ENCODE assay signal across 30 cellular contexts in the genomic region with DNA sequence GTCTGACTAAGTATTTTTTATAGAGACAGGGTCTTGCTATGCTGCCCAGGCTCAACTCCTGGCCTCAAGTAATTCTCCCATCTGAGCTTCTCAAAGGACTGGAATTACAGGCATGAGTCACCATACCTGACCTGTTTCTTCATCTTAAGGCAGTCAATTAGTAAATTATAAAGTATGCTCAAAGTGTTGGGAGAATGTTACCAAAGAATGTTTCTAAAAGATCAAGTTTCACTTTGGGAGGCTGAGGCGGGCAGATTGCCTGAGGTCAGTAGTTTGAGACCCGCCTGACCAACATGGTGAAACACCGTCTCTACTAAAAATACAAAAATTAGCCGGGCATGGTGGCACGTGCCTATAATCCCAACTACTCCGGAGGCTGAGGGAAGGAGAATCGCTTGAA.
"Had no signal": no experiment of that assay in that cellular context is flagged by ENCODE, and none has a peak within 500 bp of the region (broad histone marks: within the 10 kb centered on the region; RNA-seq: fewer than 3 reads in every experiment).

No MANE protein-coding gene starts in this region.

- H3K4me3 Mint-ChIP-seq: naive thymus-derived CD4-positive, alpha-beta T cell; nephron; neural progenitor cell; stimulated activated naive B cell treated with anti-CD40 and anti-IgM and Interleukin-4, amounts not matched to agents 10 μg/mL and 1 μg/mL and 100 μg/mL, for 72 hours; stimulated activated naive CD8-positive, alpha-beta T cell treated with anti-CD3 and anti-CD28 coated beads, Interleukin-15, Interleukin-2, amounts not matched to agents 100 ng/mL and 50 ng/mL, for 24 hours had no signal

- H3K27ac Mint-ChIP-seq: nephron; neural progenitor cell; stimulated activated naive B cell treated with anti-CD40 and anti-IgM and Interleukin-4, amounts not matched to agents 10 μg/mL and 1 μg/mL and 100 μg/mL, for 72 hours; stimulated activated naive CD8-positive, alpha-beta T cell treated with anti-CD3 and anti-CD28 coated beads, Interleukin-15, Interleukin-2, amounts not matched to agents 100 ng/mL and 50 ng/mL, for 24 hours had no signal

- DNase-seq: cerebellar nuclear complex; dorsolateral prefrontal cortex; effector CD4-positive, alpha-beta T cell; heart right ventricle; hippocampal formation; islet precursor cell; kidney glomerular epithelial cell; mesendoderm; midbrain; naive thymus-derived CD4-positive, alpha-beta T cell; psoas muscle; right cardiac atrium; sigmoid colon; spleen; stimulated activated CD4-positive, alpha-beta T cell treated with anti-CD3 and anti-CD28 coated beads, Interleukin-4, amount 100 ng/mL, for 4 hours; stimulated activated naive B cell treated with anti-CD40 and anti-IgM and Interleukin-4, amounts not matched to agents 10 μg/mL and 1 μg/mL and 100 μg/mL, for 72 hours; upper lobe of right lung; uterus had no signal

- H3K4me1 Mint-ChIP-seq: nephron, neural progenitor cell had no signal

- H3K4me3 ChIP-seq: dorsolateral prefrontal cortex, esophagus muscularis mucosa, gastroesophageal sphincter, heart right ventricle, lung, neural progenitor cell, psoas muscle, sigmoid colon, spleen, thoracic aorta, tibial nerve, upper lobe of right lung, uterus had no signal

- H3K36me3 ChIP-seq: neural progenitor cell, thoracic aorta, uterus had no signal

- H3K36me3 Mint-ChIP-seq: neural progenitor cell had no signal

- H3K27me3 Mint-ChIP-seq: naive thymus-derived CD4-positive, alpha-beta T cell; stimulated activated naive B cell treated with anti-CD40 and anti-IgM and Interleukin-4, amounts not matched to agents 10 μg/mL and 1 μg/mL and 100 μg/mL, for 72 hours; stimulated activated naive CD8-positive, alpha-beta T cell treated with anti-CD3 and anti-CD28 coated beads, Interleukin-15, Interleukin-2, amounts not matched to agents 100 ng/mL and 50 ng/mL, for 24 hours had no signal

- FAIRE-seq: colon had no signal

- ATAC-seq: foreskin keratinocyte; gastroesophageal sphincter; heart right ventricle; left lobe of liver; naive thymus-derived CD4-positive, alpha-beta T cell; psoas muscle; right cardiac atrium; stimulated activated naive B cell treated with anti-CD40 and anti-IgM and Interleukin-4, amounts not matched to agents 10 μg/mL and 1 μg/mL and 100 μg/mL, for 72 hours; upper lobe of right lung had no signal

- H3K4me1 ChIP-seq: esophagus muscularis mucosa, foreskin keratinocyte, gastroesophageal sphincter, heart right ventricle, neural progenitor cell, psoas muscle, sigmoid colon, spleen, tibial nerve, upper lobe of right lung, uterus had no signal

- H3K9me3 ChIP-seq: thoracic aorta had no signal

- H3K27me3 ChIP-seq: dorsolateral prefrontal cortex, esophagus muscularis mucosa, foreskin keratinocyte, gastroesophageal sphincter, heart right ventricle, neural progenitor cell, sigmoid colon, spleen, tibial nerve, upper lobe of right lung, uterus had no signal

- H3K27ac ChIP-seq: dorsolateral prefrontal cortex, epithelial cell of prostate, esophagus muscularis mucosa, foreskin keratinocyte, gastroesophageal sphincter, heart right ventricle, neural progenitor cell, psoas muscle, sigmoid colon, spleen, thoracic aorta, tibial nerve, upper lobe of right lung, uterus had no signal
